In the genomic region with DNA sequence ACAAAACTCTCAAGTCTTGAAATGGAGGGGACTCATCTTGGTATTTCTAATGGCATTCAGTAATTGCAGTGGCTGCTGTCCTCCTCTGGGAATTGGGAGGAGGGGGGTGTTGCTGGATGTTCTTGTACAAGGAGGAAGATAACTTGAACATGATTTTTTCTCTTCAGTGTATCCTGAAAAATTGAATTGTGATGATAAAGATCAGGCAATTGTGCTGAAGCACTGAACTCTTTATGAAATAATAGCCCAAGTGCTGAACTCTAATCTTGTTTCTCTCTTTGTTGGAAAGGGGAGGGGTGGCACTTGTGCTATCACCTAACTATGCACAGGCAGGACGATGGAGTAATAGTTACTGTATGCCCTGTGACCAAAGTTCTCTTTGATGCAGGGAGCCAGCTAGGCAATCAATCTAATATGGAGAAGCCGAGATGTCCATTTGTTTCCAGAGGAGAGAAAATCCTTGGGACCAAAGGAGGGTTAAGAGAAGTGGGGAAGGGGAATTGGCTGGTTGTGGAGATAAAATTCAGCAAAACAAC, we compare ENCODE assay signal across 26 cellular contexts.
"Had no signal": no experiment of that assay in that cellular context is flagged by ENCODE, and none has a peak within 500 bp of the region (broad histone marks: within the 10 kb centered on the region; RNA-seq: fewer than 3 reads in every experiment).

No MANE protein-coding gene starts in this region.

- H3K27ac ChIP-seq: brain microvascular endothelial cell, cardiac muscle cell, Peyer's patch, RWPE1, SJSA1, VCaP had no signal

- ATAC-seq: activated T-helper 17 cell treated with anti-CD3 and anti-CD28 coated beads, Interleukin-2, amount 50 U/mL, for 72 hours; T-cell had no signal

- H3K36me3 Mint-ChIP-seq: activated CD4-positive, alpha-beta memory T cell treated with anti-CD3 and anti-CD28 coated beads for 36 hours; activated naive CD8-positive, alpha-beta T cell; T-cell had no signal

- H3K4me1 Mint-ChIP-seq: activated CD4-positive, alpha-beta T cell treated with anti-CD3 and anti-CD28 coated beads, Interleukin-2, amount 10 ng/mL, durations not matched to agents 7 days and 5 days; activated T-helper 17 cell treated with anti-CD3 and anti-CD28 coated beads, Interleukin-2, amount 50 U/mL, for 72 hours; T-cell had no signal

- H3K9me3 ChIP-seq: Peyer's patch, SJSA1 had no signal

- H3K4me3 ChIP-seq: cardiac muscle cell, Peyer's patch, SJSA1 had no signal

- DNase-seq: activated CD4-positive, alpha-beta memory T cell treated with anti-CD3 and anti-CD28 coated beads for 36 hours; activated CD4-positive, alpha-beta T cell treated with anti-CD3 and anti-CD28 coated beads, Interleukin-2, amount 10 ng/mL, durations not matched to agents 7 days and 5 days; activated CD4-positive, CD25-positive, alpha-beta regulatory T cell; activated CD8-positive, alpha-beta memory T cell treated with anti-CD3 and anti-CD28 coated beads for 24 hours; activated gamma-delta T cell; activated naive CD4-positive, alpha-beta T cell treated with anti-CD3 and anti-CD28 coated beads for 36 hours; activated T-cell treated with anti-CD3 and anti-CD28 coated beads, Interleukin-2, amount 50 U/mL, for 48 hours; brain microvascular endothelial cell; cerebellar nuclear complex; KG1; NCI-H1092; NCI-H1417; NCI-H1930; NCI-H345; NCI-H510A; NCI-H526 treated with DMSO at 0.1 percent for 48 hours; NCI-H82; Peyer's patch; Right ventricle myocardium superior; T-cell had no signal

- H3K4me1 ChIP-seq: Peyer's patch had no signal

- H3K27me3 Mint-ChIP-seq: activated CD4-positive, alpha-beta memory T cell treated with anti-CD3 and anti-CD28 coated beads for 36 hours; activated naive CD8-positive, alpha-beta T cell; activated T-helper 17 cell treated with anti-CD3 and anti-CD28 coated beads, Interleukin-2, amount 50 U/mL, for 72 hours had no signal

- H3K27ac Mint-ChIP-seq: activated CD4-positive, alpha-beta memory T cell treated with anti-CD3 and anti-CD28 coated beads for 36 hours; activated CD4-positive, alpha-beta T cell treated with anti-CD3 and anti-CD28 coated beads, Interleukin-2, amount 10 ng/mL, durations not matched to agents 7 days and 5 days; activated naive CD4-positive, alpha-beta T cell treated with anti-CD3 and anti-CD28 coated beads for 36 hours; activated naive CD8-positive, alpha-beta T cell; activated T-helper 17 cell treated with anti-CD3 and anti-CD28 coated beads, Interleukin-2, amount 50 U/mL, for 72 hours; T-cell had no signal

- H3K36me3 ChIP-seq: brain microvascular endothelial cell, cardiac muscle cell, Peyer's patch, SJSA1 had no signal

- H3K4me3 Mint-ChIP-seq: activated CD4-positive, alpha-beta memory T cell treated with anti-CD3 and anti-CD28 coated beads for 36 hours; activated CD4-positive, alpha-beta T cell treated with anti-CD3 and anti-CD28 coated beads, Interleukin-2, amount 10 ng/mL, durations not matched to agents 7 days and 5 days; activated naive CD4-positive, alpha-beta T cell treated with anti-CD3 and anti-CD28 coated beads for 36 hours; activated naive CD8-positive, alpha-beta T cell; activated T-helper 17 cell treated with anti-CD3 and anti-CD28 coated beads, Interleukin-2, amount 50 U/mL, for 72 hours; T-cell had no signal

- H3K9me3 Mint-ChIP-seq: activated CD4-positive, alpha-beta memory T cell treated with anti-CD3 and anti-CD28 coated beads for 36 hours; activated CD4-positive, alpha-beta T cell treated with anti-CD3 and anti-CD28 coated beads, Interleukin-2, amount 10 ng/mL, durations not matched to agents 7 days and 5 days; activated naive CD4-positive, alpha-beta T cell treated with anti-CD3 and anti-CD28 coated beads for 36 hours; activated T-helper 17 cell treated with anti-CD3 and anti-CD28 coated beads, Interleukin-2, amount 50 U/mL, for 72 hours; T-cell had no signal

- H3K27me3 ChIP-seq: brain microvascular endothelial cell, cardiac muscle cell, Peyer's patch had no signal
